27 cellular contexts compared by ENCODE assay signal in genomic region chr16:262121-262745, GRCh38. TPM values are rescaled to one million over a fixed set of nuclear protein-coding genes. Genes with fewer than 3 reads are reported as not detected.
"Had no signal": no experiment of that assay in that cellular context is flagged by ENCODE, and none has a peak within 500 bp of the region (broad histone marks: within the 10 kb centered on the region; RNA-seq: fewer than 3 reads in every experiment).

No MANE protein-coding gene starts in this region.

- H3K27ac Mint-ChIP-seq: activated CD4-positive, alpha-beta memory T cell treated with anti-CD3 and anti-CD28 coated beads for 36 hours; activated CD4-positive, alpha-beta T cell treated with anti-CD3 and anti-CD28 coated beads, Interleukin-2, amount 10 ng/mL, durations not matched to agents 7 days and 5 days; activated naive CD4-positive, alpha-beta T cell treated with anti-CD3 and anti-CD28 coated beads, Interleukin-2, amount 10 ng/mL, durations not matched to agents 7 days and 5 days; activated naive CD8-positive, alpha-beta T cell treated with anti-CD3 and anti-CD28 coated beads for 36 hours; T-helper 17 cell had no signal

- H3K4me1 Mint-ChIP-seq: activated CD4-positive, alpha-beta T cell treated with anti-CD3 and anti-CD28 coated beads, Interleukin-2, amount 10 ng/mL, durations not matched to agents 7 days and 5 days; activated naive CD4-positive, alpha-beta T cell treated with anti-CD3 and anti-CD28 coated beads, Interleukin-2, amount 10 ng/mL, durations not matched to agents 7 days and 5 days had no signal

- H3K27ac ChIP-seq: ascending aorta had no signal

- ATAC-seq: activated T-cell treated with anti-CD3 and anti-CD28 coated beads, Interleukin-2, amount 50 U/mL, for 4 hours; PC-3; T-helper 17 cell had no signal

- DNase-seq: activated CD4-positive, alpha-beta memory T cell treated with anti-CD3 and anti-CD28 coated beads for 36 hours; activated CD4-positive, alpha-beta T cell treated with anti-CD3 and anti-CD28 coated beads, Interleukin-2, amount 10 ng/mL, durations not matched to agents 7 days and 5 days; activated CD4-positive, CD25-positive, alpha-beta regulatory T cell; activated CD8-positive, alpha-beta memory T cell treated with anti-CD3 and anti-CD28 coated beads for 24 hours; activated gamma-delta T cell; activated naive CD4-positive, alpha-beta T cell treated with anti-CD3 and anti-CD28 coated beads, Interleukin-2, amount 10 ng/mL, durations not matched to agents 7 days and 5 days; activated naive CD8-positive, alpha-beta T cell treated with anti-CD3 and anti-CD28 coated beads for 36 hours; activated T-cell treated with anti-CD3 and anti-CD28 coated beads, Interleukin-2, amount 50 U/mL, for 4 hours; central memory CD4-positive, alpha-beta T cell; IMR-90; KG1; NCI-H1048; NCI-H146; NCI-H187 treated with DMSO at 0.1 percent for 48 hours; NCI-H2171; NCI-H2227 treated with DMSO at 0.1 percent for 48 hours; NCI-H446 treated with DMSO at 0.1 percent for 48 hours; NCI-H69; PC-3; SIG-M5; T-helper 17 cell; T-helper 9 cell had no signal

- H3K4me1 ChIP-seq: ascending aorta had no signal

- H3K9me3 Mint-ChIP-seq: activated CD4-positive, alpha-beta memory T cell treated with anti-CD3 and anti-CD28 coated beads for 36 hours; activated CD4-positive, alpha-beta T cell treated with anti-CD3 and anti-CD28 coated beads, Interleukin-2, amount 10 ng/mL, durations not matched to agents 7 days and 5 days; activated naive CD4-positive, alpha-beta T cell treated with anti-CD3 and anti-CD28 coated beads, Interleukin-2, amount 10 ng/mL, durations not matched to agents 7 days and 5 days; activated naive CD8-positive, alpha-beta T cell treated with anti-CD3 and anti-CD28 coated beads for 36 hours; activated T-cell treated with anti-CD3 and anti-CD28 coated beads, Interleukin-2, amount 50 U/mL, for 4 hours had no signal

- H3K9me3 ChIP-seq: ascending aorta, body of pancreas had no signal

- H3K27me3 ChIP-seq: ascending aorta, body of pancreas had no signal

- H3K4me3 Mint-ChIP-seq: activated CD4-positive, alpha-beta memory T cell treated with anti-CD3 and anti-CD28 coated beads for 36 hours; activated CD4-positive, alpha-beta T cell treated with anti-CD3 and anti-CD28 coated beads, Interleukin-2, amount 10 ng/mL, durations not matched to agents 7 days and 5 days; activated naive CD4-positive, alpha-beta T cell treated with anti-CD3 and anti-CD28 coated beads, Interleukin-2, amount 10 ng/mL, durations not matched to agents 7 days and 5 days; activated naive CD8-positive, alpha-beta T cell treated with anti-CD3 and anti-CD28 coated beads for 36 hours; activated T-cell treated with anti-CD3 and anti-CD28 coated beads, Interleukin-2, amount 50 U/mL, for 4 hours; T-helper 17 cell had no signal

- H3K4me3 ChIP-seq: ascending aorta, body of pancreas had no signal

RNA-seq across cellular contexts. Expression of gene RGS11, which starts 13.5 kb away (rescaled TPM):
- total RNA-seq: activated CD4-positive, alpha-beta T cell treated with anti-CD3 and anti-CD28 coated beads, Interleukin-2, amount 10 ng/mL, durations not matched to agents 7 days and 5 days; activated naive CD8-positive, alpha-beta T cell treated with anti-CD3 and anti-CD28 coated beads for 36 hours; bronchial epithelial cell; M059J; T-helper 17 cell had no signal

RNA-seq across cellular contexts. Expression of gene ARHGDIG, which starts 18.2 kb away (rescaled TPM):
- total RNA-seq: activated CD4-positive, alpha-beta memory T cell treated with anti-CD3 and anti-CD28 coated beads for 36 hours; activated CD4-positive, alpha-beta T cell treated with anti-CD3 and anti-CD28 coated beads, Interleukin-2, amount 10 ng/mL, durations not matched to agents 7 days and 5 days; activated naive CD8-positive, alpha-beta T cell treated with anti-CD3 and anti-CD28 coated beads for 36 hours; activated T-cell treated with anti-CD3 and anti-CD28 coated beads, Interleukin-2, amount 50 U/mL, for 4 hours; ascending aorta; bronchial epithelial cell; LHCN-M2; M059J; PC-3; T-helper 17 cell had no signal

RNA-seq across cellular contexts. Expression of gene PDIA2, which starts 20.7 kb away (rescaled TPM):
- total RNA-seq: activated CD4-positive, alpha-beta memory T cell treated with anti-CD3 and anti-CD28 coated beads for 36 hours; activated CD4-positive, alpha-beta T cell treated with anti-CD3 and anti-CD28 coated beads, Interleukin-2, amount 10 ng/mL, durations not matched to agents 7 days and 5 days; activated naive CD8-positive, alpha-beta T cell treated with anti-CD3 and anti-CD28 coated beads for 36 hours; activated T-cell treated with anti-CD3 and anti-CD28 coated beads, Interleukin-2, amount 50 U/mL, for 4 hours; ascending aorta; bronchial epithelial cell; IMR-90; PC-3 had no signal
